8 cellular contexts compared by ENCODE assay signal in the genomic region with DNA sequence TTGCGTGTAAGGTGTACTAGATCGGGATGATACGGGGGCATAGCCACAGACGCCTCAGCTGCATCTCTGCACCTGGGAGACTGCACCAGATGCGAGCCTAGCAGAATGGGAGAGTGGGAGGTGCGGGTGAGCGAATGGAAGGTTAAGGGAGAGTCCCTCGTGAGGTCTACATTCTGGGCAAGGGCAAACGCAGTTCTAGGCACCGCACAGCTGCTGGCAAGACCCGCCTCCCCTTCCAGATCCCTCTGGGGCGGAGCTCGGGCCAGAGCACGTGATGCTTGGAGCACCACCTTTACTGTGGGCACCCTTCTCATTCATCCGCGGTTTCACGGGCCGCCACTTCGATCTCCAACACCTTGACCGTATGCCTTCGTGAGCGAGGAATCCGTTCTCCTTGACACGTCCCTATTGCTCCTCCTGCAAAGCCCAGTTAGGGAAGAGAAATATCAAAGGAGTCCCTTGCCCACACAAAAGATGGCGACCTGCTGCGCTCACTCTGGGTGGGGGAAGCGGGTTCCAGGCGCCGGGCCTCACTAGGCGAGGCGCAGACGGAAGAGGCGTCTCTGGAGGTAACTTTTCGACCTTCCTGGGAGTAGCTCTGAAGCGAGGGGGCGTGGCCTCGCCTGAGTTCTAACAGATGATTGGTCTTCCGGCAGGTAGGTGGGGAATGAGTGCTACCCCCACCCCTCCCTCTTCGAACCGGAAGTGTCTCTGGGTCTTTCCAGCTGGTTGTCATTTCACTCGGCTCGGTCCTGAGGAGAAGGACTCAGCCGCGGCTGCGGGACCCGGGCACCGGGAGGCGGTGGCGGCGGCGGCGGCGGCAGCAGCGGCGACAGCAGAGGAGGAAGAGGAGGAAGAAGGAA. TPM values are rescaled to one million over a fixed set of nuclear protein-coding genes. Genes with fewer than 3 reads are reported as not detected.
DNase-seq lines count a peak whose midpoint lies in the region; ATAC-seq and TF ChIP-seq lines count a peak whose summit lies in the region.

TSS of gene CPEB4 (plus strand) at position 740 of the 863 bp plus-strand sequence. CDS start 1,385 bp downstream, outside the sequence.

- 4 to 6% methylated on average over 53 to 55 of the region's 55 CpGs for whole genome bisulfite sequencing in lung, 2 donors

- TF ChIP-seq CTCF in lung (IDR thresholded peaks at IDR 0.05; ENCODE audit: control extremely low read depth, extremely low read depth) = no peak

- H3K4me1 Mint-ChIP-seq in CD8-positive, alpha-beta memory T cell = peaks cover 76 to 92% (median 91%) of the 10 kb centered on the region in 3 donors

- peak within 1 kb of the TSS; percentile 81 to 100 (median 99) for H3K27ac Mint-ChIP-seq in CD8-positive, alpha-beta memory T cell

- H3K36me3 ChIP-seq in CD8-positive, alpha-beta memory T cell (ENCODE audit: insufficient read depth, low read length) = no peaks in the 10 kb centered on the region
- H3K36me3 ChIP-seq in lung (ENCODE audit: control insufficient read depth in 2 of 2, insufficient read depth in 2 of 2, low read length in 2 of 2) = no peaks in the 10 kb centered on the region

- H3K4me3 Mint-ChIP-seq in CD8-positive, alpha-beta memory T cell = peak within 1 kb of the TSS; percentile 95 to 100 (median 98)

- POLR2A ChIA-PET in CD8-positive, alpha-beta memory T cell (lab: Charles Lee) = interaction anchor here (0.8 to 1.7 kb wide), 5 partner anchors 30 to 1881 kb away, joined by 3 to 25 read pairs (median 4); partner anchors contain the start of genes BOD1 and FBXW11

- peak within 1 kb of the TSS; percentile 81 for H3K4me3 ChIP-seq in CD8-positive, alpha-beta memory T cell (ENCODE audit: low read length)
- peak within 1 kb of the TSS; percentile 80 for H3K4me3 ChIP-seq in lung

- H3K27ac ChIP-seq in CD8-positive, alpha-beta memory T cell (ENCODE audit: low read depth, low read length) = peak within 1 kb of the TSS; percentile 80
- H3K27ac ChIP-seq in lung (ENCODE audit: low read depth in 1 of 2, low read length in 1 of 2) = peak within 1 kb of the TSS; percentile 90 to 94

- H3K4me1 ChIP-seq in CD8-positive, alpha-beta memory T cell (ENCODE audit: insufficient read depth, low read length) = peaks cover 67% of the 10 kb centered on the region
- H3K4me1 ChIP-seq in lung (ENCODE audit: control insufficient read depth in 2 of 2, insufficient read depth in 2 of 2, low read length in 2 of 2) = peaks cover 5 to 9% of the 10 kb centered on the region in 2 donors

- H3K27me3 Mint-ChIP-seq in CD8-positive, alpha-beta memory T cell = no peaks in the 10 kb centered on the region

- H3K9me3 Mint-ChIP-seq in CD8-positive, alpha-beta memory T cell = no peaks in the 10 kb centered on the region

- H3K9me3 ChIP-seq in CD8-positive, alpha-beta memory T cell (ENCODE audit: low read length) = no peaks in the 10 kb centered on the region
- H3K9me3 ChIP-seq in lung (ENCODE audit: control insufficient read depth in 2 of 2, insufficient read depth in 1 of 2, low read length in 1 of 2) = no peaks in the 10 kb centered on the region

- peak; percentile 94 to 99 (median 97) for DNase-seq in CD8-positive, alpha-beta memory T cell
- DNase-seq in HS-5 (ENCODE audit: low read depth) (peak; percentile 98), lung (ENCODE audit: low spot score) (peak; percentile 98)
- peak; percentile 95 for DNase-seq in NK-92 treated with Interleukin-12 subunit alpha and Interleukin-12 subunit beta, amount 100 ng/mL, for 24 hours (lab: John Stamatoyannopoulos, UW)
- DNase-seq in activated CD8-positive, alpha-beta memory T cell treated with anti-CD3 and anti-CD28 coated beads for 24 hours = peak; percentile 97
- peak; percentile 93 for DNase-seq in effector CD4-positive, alpha-beta T cell
- DNase-seq in stimulated activated CD4-positive, alpha-beta T cell treated with anti-CD3 and anti-CD28 coated beads, TNF-alpha, amount 100 ng/mL, for 4 hours (ENCODE audit: low read depth in 3 of 3) = peak; percentile 85 to 96 (median 94)

- H3K36me3 Mint-ChIP-seq in CD8-positive, alpha-beta memory T cell = peaks cover under 1 to 12% (median 8%) of the 10 kb centered on the region in 3 donors

- no peaks in the 10 kb centered on the region for H3K27me3 ChIP-seq in CD8-positive, alpha-beta memory T cell (ENCODE audit: insufficient read depth, low read length, poor library complexity, severe bottlenecking)
- H3K27me3 ChIP-seq in lung (ENCODE audit: control insufficient read depth, insufficient read depth) = no peaks in the 10 kb centered on the region

- ATAC-seq in GM19468 (IDR thresholded peaks at IDR 0.05; ENCODE audit: extremely low read depth, unreplicated experiment) = peak; percentile 91
- peak; percentile 94 for ATAC-seq in lung (ENCODE audit: insufficient read depth, low FRiP score)

- CTCF ChIA-PET in CD8-positive, alpha-beta memory T cell (lab: Charles Lee) = interaction anchor here (0.6 to 1.9 kb wide), 6 partner anchors 29 to 272 kb away, joined by 3 to 10 read pairs (median 4); partner anchors contain the start of gene BOD1

RNA-seq across cellular contexts. Expression of gene CPEB4, which starts in this region (rescaled TPM):
- total RNA-seq in CD8-positive, alpha-beta memory T cell = 10 to 100 TPM; 17.2 to 18.7 TPM
- polyA plus RNA-seq in CD8-positive, alpha-beta memory T cell = 4.4 TPM
- 10 to 100 TPM; 52.5 to 62.2 TPM for total RNA-seq in lung
- polyA plus RNA-seq in lung = 10 to 100 TPM in 1 of 2 donors, 1 to 10 TPM in 1; 9.1 to 25.8 TPM

Comparison
In these comparisons a context has a peak if more than half of its experiments do, and no peak if none do; other contexts are left out.
1. Peak in every context shown above with its lines: DNase-seq, ATAC-seq, H3K4me3 ChIP-seq and H3K27ac ChIP-seq.